Comparison of ENCODE assay signal across 8 cellular contexts in the genomic region with DNA sequence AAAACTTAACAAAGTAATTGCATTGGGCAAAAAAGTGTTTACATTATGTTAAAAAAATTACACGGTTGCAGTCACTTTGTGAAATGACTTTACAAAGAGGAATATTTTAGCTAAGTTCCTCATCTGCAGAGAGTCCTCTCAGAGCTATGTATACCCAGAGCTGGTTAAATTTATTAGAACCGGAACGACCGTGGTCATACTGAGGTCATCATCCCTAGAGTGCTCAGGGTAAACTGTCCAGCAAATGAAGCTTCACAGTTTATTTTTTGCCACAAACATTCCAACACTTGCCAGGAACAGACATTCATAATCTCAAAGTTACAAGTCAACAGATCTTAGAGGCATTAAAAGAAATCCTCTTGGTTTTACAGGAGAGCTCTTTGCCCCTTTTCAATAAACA. TPM values are rescaled to one million over a fixed set of nuclear protein-coding genes. Genes with fewer than 3 reads are reported as not detected.
DNase-seq lines count a peak whose midpoint lies in the region; ATAC-seq and TF ChIP-seq lines count a peak whose summit lies in the region.

No MANE protein-coding gene starts in this region.

- H3K9me3 Mint-ChIP-seq in activated naive CD4-positive, alpha-beta T cell treated with anti-CD3 and anti-CD28 coated beads, Interleukin-2, amount 50 U/mL, for 24 hours, result no peaks in the 10 kb centered on the region
- H3K9me3 Mint-ChIP-seq in activated naive CD4-positive, alpha-beta T cell treated with anti-CD3 and anti-CD28 coated beads, Interleukin-2, amount 50 U/mL, for 72 hours, result no peaks in the 10 kb centered on the region

- TF ChIP-seq POLR2A in upper lobe of left lung (IDR thresholded peaks at IDR 0.05), result no peak

- peaks cover 1% of the 10 kb centered on the region for H3K36me3 Mint-ChIP-seq in activated naive CD4-positive, alpha-beta T cell treated with anti-CD3 and anti-CD28 coated beads, Interleukin-2, amount 50 U/mL, for 24 hours
- peaks cover 0 to 12% of the 10 kb centered on the region in 2 donors for H3K36me3 Mint-ChIP-seq in activated naive CD4-positive, alpha-beta T cell treated with anti-CD3 and anti-CD28 coated beads, Interleukin-2, amount 50 U/mL, for 72 hours

- H3K4me3 Mint-ChIP-seq in activated naive CD4-positive, alpha-beta T cell treated with anti-CD3 and anti-CD28 coated beads, Interleukin-2, amount 50 U/mL, for 24 hours, result peak overlapping the region; percentile 86

- H3K27me3 ChIP-seq in iPS-18a (ENCODE audit: control insufficient read depth, insufficient read depth, low read length) (peaks cover 36% of the 10 kb centered on the region), upper lobe of left lung (no peaks in the 10 kb centered on the region)

- peaks cover 47% of the 10 kb centered on the region for H3K4me1 Mint-ChIP-seq in activated naive CD4-positive, alpha-beta T cell treated with anti-CD3 and anti-CD28 coated beads, Interleukin-2, amount 50 U/mL, for 24 hours

- no peaks in the 10 kb centered on the region for H3K9me3 ChIP-seq in iPS-18a (ENCODE audit: control insufficient read depth, low read depth, low read length)
- H3K9me3 ChIP-seq in upper lobe of left lung, result no peaks in the 10 kb centered on the region

- no peak for TF ChIP-seq EP300 in upper lobe of left lung (IDR thresholded peaks at IDR 0.05)

- DNase-seq in activated naive CD4-positive, alpha-beta T cell treated with anti-CD3 and anti-CD28 coated beads, Interleukin-2, amount 50 U/mL, for 72 hours (ENCODE audit: low spot score in 2 of 2), result no peak
- no peak for DNase-seq in upper lobe of left lung
- no peak for DNase-seq in NK-92 treated with Interleukin-12 subunit alpha and Interleukin-12 subunit beta, amount 100 ng/mL, for 24 hours (lab: John Stamatoyannopoulos, UW)
- DNase-seq in NCI-H510A (lab: John Stamatoyannopoulos, UW), result no peak

- no peaks in the 10 kb centered on the region for H3K27me3 Mint-ChIP-seq in activated naive CD4-positive, alpha-beta T cell treated with anti-CD3 and anti-CD28 coated beads, Interleukin-2, amount 50 U/mL, for 24 hours

- H3K4me1 ChIP-seq in iPS-18a (ENCODE audit: control insufficient read depth, low read depth, low read length) (peaks cover 5% of the 10 kb centered on the region), upper lobe of left lung (peaks cover 31 to 41% (median 39%) of the 10 kb centered on the region in 4 donors)

- no peak overlapping the region for H3K9ac ChIP-seq in iPS-18a (ENCODE audit: low read length)

- no peak for ATAC-seq in activated naive CD4-positive, alpha-beta T cell treated with anti-CD3 and anti-CD28 coated beads, Interleukin-2, amount 50 U/mL, for 72 hours
- ATAC-seq in upper lobe of left lung (ENCODE audit: low FRiP score in 2 of 2), result peak in 1 of 2 donors; percentile 33
- no peak for ATAC-seq in HG02798 (IDR thresholded peaks at IDR 0.05; ENCODE audit: poor library complexity, unreplicated experiment)

- no peaks in the 10 kb centered on the region for H3K36me3 ChIP-seq in iPS-18a (ENCODE audit: control insufficient read depth, low read depth, low read length)
- peaks cover 0 to 8% (median 0%) of the 10 kb centered on the region in 4 donors for H3K36me3 ChIP-seq in upper lobe of left lung

- TF ChIP-seq CTCF in WI38 (IDR thresholded peaks at IDR 0.05; ENCODE audit: low read depth, low read length) (no peak), upper lobe of left lung (IDR thresholded peaks at IDR 0.05) (no peak)

- H3K4me3 ChIP-seq in WI38 (ENCODE audit: low read depth, low read length), result peak overlapping the region; percentile 72
- H3K4me3 ChIP-seq in iPS-18a (ENCODE audit: low read length), result peak overlapping the region; percentile 83
- H3K4me3 ChIP-seq in upper lobe of left lung, result peak overlapping the region; percentile 61 to 78 (median 66)

- 9 to 14% methylated on average over 4 of the region's 4 CpGs for WGBS in upper lobe of left lung, 2 donors

- H3K27ac Mint-ChIP-seq in activated naive CD4-positive, alpha-beta T cell treated with anti-CD3 and anti-CD28 coated beads, Interleukin-2, amount 50 U/mL, for 24 hours, result no peak overlapping the region
- no peak overlapping the region for H3K27ac Mint-ChIP-seq in activated naive CD4-positive, alpha-beta T cell treated with anti-CD3 and anti-CD28 coated beads, Interleukin-2, amount 50 U/mL, for 72 hours

- H3K27ac ChIP-seq in iPS-18a (ENCODE audit: low read length) (no peak overlapping the region), upper lobe of left lung (peak overlapping the region in 2 of 4 donors; percentile 85 to 88)

RNA-seq across cellular contexts. Expression of gene ROPN1L, which starts 0.9 kb away (rescaled TPM):
- under 1 TPM in 1 of 2 donors, not detected in 1; 0.18 TPM for total RNA-seq in activated naive CD4-positive, alpha-beta T cell treated with anti-CD3 and anti-CD28 coated beads, Interleukin-2, amount 50 U/mL, for 72 hours
- 10 to 100 TPM in 4 of 6 donors, 1 to 10 TPM in 1, under 1 TPM in 1; 0.89 to 70.3 (median 13.6) TPM for total RNA-seq in upper lobe of left lung
